9 cellular contexts compared by ENCODE assay signal in genomic region chr14:22660654-22661053, GRCh38. TPM values are rescaled to one million over a fixed set of nuclear protein-coding genes. Genes with fewer than 3 reads are reported as not detected.
"Had no signal": no experiment of that assay in that cellular context is flagged by ENCODE, and none has a peak within 500 bp of the region (broad histone marks: within the 10 kb centered on the region; RNA-seq: fewer than 3 reads in every experiment).

No MANE protein-coding gene starts in this region.

- FAIRE-seq: G401.6, GM12878, GM12891, GM12892, GM18507, GM19239 had no signal

- H3K4me3 ChIP-seq: GM12878 had no signal

- ATAC-seq: GM12878 had no signal

- DNase-seq: GDM1, GF-D8 had no signal

RNA-seq across cellular contexts. Expression of gene OR6J1, which starts 16.5 kb away (rescaled TPM):
- total RNA-seq: G401, GM12878 had no signal
- polyA plus RNA-seq: GM12878 had no signal
